ENCODE assay signal across 22 cellular contexts in genomic region chr2:99648906-99649606, GRCh38.
DNase-seq lines count a peak whose midpoint lies in the region; ATAC-seq and TF ChIP-seq lines count a peak whose summit lies in the region.
"Had no signal": no experiment of that assay in that cellular context is flagged by ENCODE, and none has a peak within 500 bp of the region (broad histone marks: within the 10 kb centered on the region; RNA-seq: fewer than 3 reads in every experiment).

No MANE protein-coding gene starts in this region.

- WGBS in right cardiac atrium: 41% methylated on average over 9 of the region's 9 CpGs

- H3K9me3 ChIP-seq in right cardiac atrium (ENCODE audit: control insufficient read depth, low read length): no peaks in the 10 kb centered on the region
- H3K9me3 ChIP-seq: A549, body of pancreas, lower lobe of right lung, pancreas, Peyer's patch, stomach had no signal

- H3K4me1 Mint-ChIP-seq in chondrocyte (ENCODE audit: low read depth) (peaks cover 67% of the 10 kb centered on the region), mesothelial cell of epicardium (peaks cover 23% of the 10 kb centered on the region)
- no peaks in the 10 kb centered on the region for H3K4me1 Mint-ChIP-seq in activated T-cell treated with anti-CD3 and anti-CD28 coated beads, Interleukin-2, amount 50 U/mL, for 72 hours (ENCODE audit: low read depth)
- H3K4me1 Mint-ChIP-seq: activated naive CD8-positive, alpha-beta T cell treated with anti-CD3 and anti-CD28 coated beads for 36 hours; immature natural killer cell had no signal

- H3K9me3 Mint-ChIP-seq in chondrocyte (ENCODE audit: low read depth): no peaks in the 10 kb centered on the region
- no peaks in the 10 kb centered on the region for H3K9me3 Mint-ChIP-seq in activated T-cell treated with anti-CD3 and anti-CD28 coated beads, Interleukin-2, amount 50 U/mL, for 72 hours
- H3K9me3 Mint-ChIP-seq in mesothelial cell of epicardium: peaks cover 4% of the 10 kb centered on the region
- H3K9me3 Mint-ChIP-seq: activated T-helper 2 cell treated with anti-CD3 and anti-CD28 coated beads, Interferon-gamma antibody, Interleukin-2, Interleukin-4, amounts not matched to agents 10 μg/mL and 5 μg/mL and 100 μg/mL, durations not matched to agents 14 hours and 24 hours and 36 hours; immature natural killer cell had no signal

- H3K4me3 Mint-ChIP-seq in chondrocyte (ENCODE audit: unreplicated experiment) (no peak overlapping the region), mesothelial cell of epicardium (no peak overlapping the region)
- no peak overlapping the region for H3K4me3 Mint-ChIP-seq in activated T-cell treated with anti-CD3 and anti-CD28 coated beads, Interleukin-2, amount 50 U/mL, for 72 hours
- H3K4me3 Mint-ChIP-seq: activated naive CD8-positive, alpha-beta T cell treated with anti-CD3 and anti-CD28 coated beads for 36 hours; immature natural killer cell had no signal

- TF ChIP-seq CTCF in AG10803 (conservative IDR thresholded peaks at IDR 0.05; ENCODE audit: low read length) (no peak), chondrocyte (IDR thresholded peaks at IDR 0.05) (no peak), omental fat pad (IDR thresholded peaks at IDR 0.05) (no peak), mesothelial cell of epicardium (IDR thresholded peaks at IDR 0.05; ENCODE audit: unreplicated experiment) (no peak)

- no peaks in the 10 kb centered on the region for H3K27me3 ChIP-seq in right cardiac atrium (ENCODE audit: control insufficient read depth, insufficient read depth)
- H3K27me3 ChIP-seq: body of pancreas, pancreas, Peyer's patch, stomach had no signal

- H3K27ac Mint-ChIP-seq in chondrocyte (ENCODE audit: unreplicated experiment) (peak overlapping the region; percentile 86), mesothelial cell of epicardium (no peak overlapping the region)
- H3K27ac Mint-ChIP-seq in activated T-cell treated with anti-CD3 and anti-CD28 coated beads, Interleukin-2, amount 50 U/mL, for 72 hours: no peak overlapping the region
- H3K27ac Mint-ChIP-seq: activated naive CD8-positive, alpha-beta T cell treated with anti-CD3 and anti-CD28 coated beads for 36 hours; activated T-helper 2 cell treated with anti-CD3 and anti-CD28 coated beads, Interferon-gamma antibody, Interleukin-2, Interleukin-4, amounts not matched to agents 10 μg/mL and 5 μg/mL and 100 μg/mL, durations not matched to agents 14 hours and 24 hours and 36 hours; immature natural killer cell had no signal

- H3K27ac ChIP-seq in right cardiac atrium (ENCODE audit: low read length): peak overlapping the region; percentile 99
- H3K27ac ChIP-seq: A549, body of pancreas, lower lobe of right lung, pancreas, Peyer's patch had no signal

- H3K27me3 Mint-ChIP-seq in chondrocyte (ENCODE audit: low read depth) (no peaks in the 10 kb centered on the region), mesothelial cell of epicardium (ENCODE audit: low read depth) (no peaks in the 10 kb centered on the region)
- H3K27me3 Mint-ChIP-seq in activated T-cell treated with anti-CD3 and anti-CD28 coated beads, Interleukin-2, amount 50 U/mL, for 72 hours (ENCODE audit: low read depth): no peaks in the 10 kb centered on the region
- H3K27me3 Mint-ChIP-seq: activated naive CD8-positive, alpha-beta T cell treated with anti-CD3 and anti-CD28 coated beads for 36 hours had no signal

- ATAC-seq in right cardiac atrium (peak in 1 of 2 donors; percentile 15), omental fat pad (ENCODE audit: low FRiP score) (peak; percentile 57)
- ATAC-seq in activated CD4-positive, CD25-positive, alpha-beta regulatory T cell treated with anti-CD3 and anti-CD28 coated beads, Interleukin-2, amount 50 U/mL, for 24 hours: no peak
- no peak for ATAC-seq in activated T-cell treated with anti-CD3 and anti-CD28 coated beads, Interleukin-2, amount 50 U/mL, for 72 hours (replicated peaks in 1 of 2)
- ATAC-seq: A549, body of pancreas had no signal

- H3K4me3 ChIP-seq in AG10803 (ENCODE audit: low read length) (no peak overlapping the region), right cardiac atrium (ENCODE audit: low read length) (no peak overlapping the region)
- H3K4me3 ChIP-seq: A549, body of pancreas, lower lobe of right lung, pancreas, Peyer's patch, stomach had no signal

- H3K36me3 Mint-ChIP-seq in chondrocyte (ENCODE audit: low read depth): peaks cover 4% of the 10 kb centered on the region
- peaks cover 0 to 1% of the 10 kb centered on the region in 2 donors for H3K36me3 Mint-ChIP-seq in activated T-cell treated with anti-CD3 and anti-CD28 coated beads, Interleukin-2, amount 50 U/mL, for 72 hours (ENCODE audit: insufficient read depth in 2 of 2)
- H3K36me3 Mint-ChIP-seq in mesothelial cell of epicardium: no peaks in the 10 kb centered on the region
- H3K36me3 Mint-ChIP-seq: immature natural killer cell had no signal

- DNase-seq in AG10803 (ENCODE audit: low read depth) (peak; percentile 38), chondrocyte (ENCODE audit: low spot score) (no peak), right cardiac atrium (no peak), omental fat pad (ENCODE audit: low spot score) (no peak), mesothelial cell of epicardium (ENCODE audit: low spot score in 2 of 2, unreplicated experiment in 2 of 2) (no peak), SIG-M5 treated with dmso at 0.1 percent for 504 hours (lab: John Stamatoyannopoulos, UW; ENCODE audit: unreplicated experiment) (no peak)
- DNase-seq in activated T-cell treated with anti-CD3 and anti-CD28 coated beads, Interleukin-2, amount 50 U/mL, for 72 hours: no peak
- DNase-seq: activated naive CD8-positive, alpha-beta T cell treated with anti-CD3 and anti-CD28 coated beads for 36 hours; body of pancreas; cortex of kidney; EL; immature natural killer cell; lower lobe of right lung; NCI-H1105; NCI-H2081; pancreas; Peyer's patch; stimulated activated CD4-positive, alpha-beta T cell treated with anti-CD3 and anti-CD28 coated beads, Interleukin-15, amount 100 ng/mL, for 24 hours; stomach had no signal

- H3K4me1 ChIP-seq in right cardiac atrium (ENCODE audit: control insufficient read depth, insufficient read depth, low read length): peaks cover 3% of the 10 kb centered on the region
- H3K4me1 ChIP-seq: A549, lower lobe of right lung, pancreas had no signal

- intact Hi-C loops in right cardiac atrium (cut with DNase I): no loop called here
